In the genomic region with DNA sequence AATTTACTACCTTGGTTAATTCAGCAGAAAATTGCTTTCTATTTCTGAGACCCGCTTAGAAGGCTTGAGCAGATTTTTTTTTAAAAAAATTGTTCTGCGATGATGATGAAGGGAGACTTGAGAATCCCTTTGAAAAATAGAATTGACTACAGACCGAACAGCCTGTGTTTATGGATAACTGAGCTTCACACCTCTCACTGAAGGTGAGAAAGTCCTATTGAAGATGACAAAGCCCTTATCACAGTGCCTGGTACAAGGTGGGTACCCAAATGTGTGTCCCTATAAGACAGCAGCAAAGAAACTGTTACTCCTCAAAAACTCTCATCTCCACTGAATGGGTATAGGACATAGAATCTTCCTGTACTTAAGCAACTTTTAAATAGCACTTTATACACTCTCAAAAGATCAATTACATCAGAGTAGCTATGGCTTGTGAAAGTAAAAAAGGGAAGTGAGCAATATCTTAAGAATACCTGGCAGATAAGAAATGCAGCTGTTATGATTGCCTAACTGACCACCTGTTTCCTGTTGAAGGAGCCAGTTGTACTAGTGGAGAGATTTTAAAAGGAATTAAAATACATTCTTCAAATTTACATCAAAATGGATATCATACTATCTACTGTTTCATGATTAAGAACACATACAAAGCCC, we compare ENCODE assay signal across 8 cellular contexts.
DNase-seq lines count a peak whose midpoint lies in the region; ATAC-seq lines count a peak whose summit lies in the region.

No MANE protein-coding gene starts in this region.

- peak; percentile 4 for DNase-seq in ELR (ENCODE audit: low read depth)
- peak; percentile 83 for DNase-seq in amniotic epithelial cell (ENCODE audit: low read depth)
- DNase-seq in amygdala (lab: John Stamatoyannopoulos, UW) = no peak
- no peak for DNase-seq in hippocampal formation (lab: John Stamatoyannopoulos, UW)
- no peak for DNase-seq in NCI-H82 treated with DMSO at 0.1 percent for 48 hours (lab: John Stamatoyannopoulos, UW; ENCODE audit: unreplicated experiment)
- no peak for DNase-seq in NCI-H1092 treated with DMSO at 0.1 percent for 48 hours (lab: John Stamatoyannopoulos, UW)

- ATAC-seq in GM21423 (IDR thresholded peaks at IDR 0.05; ENCODE audit: unreplicated experiment) (peak; percentile 100), HG03439 (IDR thresholded peaks at IDR 0.05; ENCODE audit: unreplicated experiment) (peak; percentile 100)

Comparison
In these comparisons a context has a peak if more than half of its experiments do, and no peak if none do; other contexts are left out.
1. DNase-seq: peak in ELR (single experiment) and amniotic epithelial cell (single experiment); none in amygdala (0 of 56), hippocampal formation (0 of 2), NCI-H82 treated with DMSO at 0.1 percent for 48 hours (single experiment) and NCI-H1092 treated with DMSO at 0.1 percent for 48 hours (single experiment).